11 cellular contexts compared by ENCODE assay signal in the genomic region with DNA sequence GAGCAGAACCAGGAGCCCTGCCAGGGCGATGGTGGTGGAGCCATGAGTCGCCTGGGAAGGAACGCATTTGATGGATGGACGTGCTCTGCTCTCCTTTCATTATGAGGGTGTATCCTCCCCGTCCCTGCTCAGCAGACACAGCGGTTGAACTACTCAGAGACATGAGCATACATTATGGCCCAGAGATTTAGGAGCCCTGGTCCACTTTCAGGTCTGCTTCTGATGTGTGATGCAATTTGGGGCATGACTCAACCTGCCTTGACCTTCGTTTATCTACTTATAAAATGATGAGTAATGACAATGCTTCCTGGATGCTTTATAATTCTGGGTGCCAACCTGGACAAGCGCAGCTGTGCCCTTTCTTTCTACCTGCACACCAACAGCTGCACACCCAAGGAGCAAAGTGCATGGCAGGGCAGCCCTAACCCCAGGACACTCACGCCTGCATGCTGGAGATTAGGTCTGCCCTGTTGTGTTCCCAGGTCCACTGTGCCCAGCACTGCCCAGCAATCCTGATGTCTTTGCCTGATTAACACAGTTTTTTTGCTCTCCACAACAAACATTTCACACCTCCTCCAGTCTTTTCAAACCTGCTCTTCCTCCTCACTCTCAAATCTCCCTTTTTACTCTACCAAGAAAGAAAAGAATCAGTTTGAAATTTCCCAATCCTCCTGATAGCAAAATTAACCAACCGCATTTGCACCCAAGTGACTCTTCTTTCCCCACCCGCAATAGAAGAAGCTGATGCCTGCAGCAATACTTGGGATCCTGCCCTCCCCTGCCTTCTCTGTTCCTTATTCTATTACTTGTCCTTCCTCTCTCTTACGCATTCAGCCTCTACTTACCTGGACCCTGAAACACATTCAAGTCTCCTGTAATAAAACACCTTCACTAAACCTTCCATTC.
DNase-seq lines count a peak whose midpoint lies in the region; ATAC-seq and TF ChIP-seq lines count a peak whose summit lies in the region.
"Had no signal": no experiment of that assay in that cellular context is flagged by ENCODE, and none has a peak within 500 bp of the region (broad histone marks: within the 10 kb centered on the region; RNA-seq: fewer than 3 reads in every experiment).

No MANE protein-coding gene starts in this region.

- no peak overlapping the region for H2BK120ac ChIP-seq in IMR-90 (ENCODE audit: low read depth, low read length)

- H3K9me3 Mint-ChIP-seq in activated T-helper 2 cell treated with anti-CD3 and anti-CD28 coated beads, Interferon-gamma antibody, Interleukin-2, Interleukin-4, amounts not matched to agents 10 μg/mL and 5 μg/mL and 100 μg/mL, durations not matched to agents 14 hours and 24 hours and 36 hours: peaks cover 19% of the 10 kb centered on the region

- CTCF ChIA-PET in IMR-90 (lab: Yijun Ruan, JAX): no interaction called here

- no peak overlapping the region for H3K4ac ChIP-seq in IMR-90 (ENCODE audit: low read depth, low read length)

- dilution Hi-C loops in IMR-90 (cut with HindIII; ENCODE audit: low sequenced_read_pairs, unreplicated experiment): no loop called here

- H3K9me1 ChIP-seq in IMR-90 (ENCODE audit: insufficient read depth, low read length): peaks cover 6% of the 10 kb centered on the region; the same call in 1 of the 2 replicates

- H2BK20ac ChIP-seq in IMR-90 (ENCODE audit: low read depth, low read length): no peak overlapping the region

- TF ChIP-seq RAD21 in IMR-90 (IDR thresholded peaks at IDR 0.05; ENCODE audit: low read length): no peak

- H3K4me1 ChIP-seq in IMR-90 (ENCODE audit: control insufficient read depth, insufficient read depth, low read length) (no peaks in the 10 kb centered on the region), left lung (no peaks in the 10 kb centered on the region), stomach (no peaks in the 10 kb centered on the region)
- H3K4me1 ChIP-seq: colonic mucosa had no signal

- no peak for TF ChIP-seq POLR2A in IMR-90 (IDR thresholded peaks at IDR 0.05; ENCODE audit: low read depth, low read length)
- no peak for TF ChIP-seq POLR2A in stomach (IDR thresholded peaks at IDR 0.05)

- H3K79me1 ChIP-seq in IMR-90 (ENCODE audit: low read depth in 1 of 2, low read length in 2 of 2): no peaks in the 10 kb centered on the region

- H2BK15ac ChIP-seq in IMR-90 (ENCODE audit: low read depth, low read length): no peak overlapping the region

- H3K36me3 ChIP-seq in IMR-90 (ENCODE audit: control insufficient read depth, insufficient read depth, low read length) (no peaks in the 10 kb centered on the region), left lung (no peaks in the 10 kb centered on the region), stomach (peaks cover 0 to 6% (median 4%) of the 10 kb centered on the region in 4 donors)
- H3K36me3 ChIP-seq: colonic mucosa had no signal

- no peak for TF ChIP-seq EP300 in stomach (IDR thresholded peaks at IDR 0.05)

- peak overlapping the region; percentile 22; the same call in 1 of the 2 replicates for H2AK5ac ChIP-seq in IMR-90 (ENCODE audit: low read depth, low read length)

- H3K27me3 Mint-ChIP-seq in activated T-helper 2 cell treated with anti-CD3 and anti-CD28 coated beads, Interferon-gamma antibody, Interleukin-2, Interleukin-4, amounts not matched to agents 10 μg/mL and 5 μg/mL and 100 μg/mL, durations not matched to agents 14 hours and 24 hours and 36 hours (ENCODE audit: low read depth): no peaks in the 10 kb centered on the region

- DNase-seq in Daoy (ENCODE audit: low read depth) (peak; percentile 69), IMR-90 (peak; percentile 65), left lung (no peak), DMS 273 (lab: John Stamatoyannopoulos, UW; ENCODE audit: unreplicated experiment) (no peak), stomach (no peak)
- no peak for DNase-seq in activated T-helper 2 cell treated with anti-CD3 and anti-CD28 coated beads, Interferon-gamma antibody, Interleukin-2, Interleukin-4, amounts not matched to agents 10 μg/mL and 5 μg/mL and 100 μg/mL, durations not matched to agents 14 hours and 24 hours and 36 hours (ENCODE audit: low spot score)
- DNase-seq: activated CD4-positive, CD25-positive, alpha-beta regulatory T cell treated with anti-CD3 and anti-CD28 coated beads, Interleukin-2, amount 50 U/mL, for 72 hours; colonic mucosa; spleen had no signal

- H3K4me3 Mint-ChIP-seq in activated T-helper 2 cell treated with anti-CD3 and anti-CD28 coated beads, Interferon-gamma antibody, Interleukin-2, Interleukin-4, amounts not matched to agents 10 μg/mL and 5 μg/mL and 100 μg/mL, durations not matched to agents 14 hours and 24 hours and 36 hours (ENCODE audit: low read depth): no peak overlapping the region

- peak overlapping the region; percentile 49 for H2AFZ ChIP-seq in IMR-90 (replicated peaks; ENCODE audit: low read length, poor library complexity)

- POLR2A ChIA-PET in IMR-90 (lab: Charles Lee; ENCODE audit: unreplicated experiment): interaction anchor here (0.5 kb wide), 1 partner anchor 8 kb away, joined by 3 read pairs; no protein-coding TSS in a partner anchor

- H2AK9ac ChIP-seq in IMR-90 (replicated peaks; ENCODE audit: low read depth, low read length, poor library complexity): no peak overlapping the region

- H3K4me2 ChIP-seq in IMR-90 (ENCODE audit: low read depth, low read length): no peak overlapping the region

- peaks cover 15% of the 10 kb centered on the region for H3K4me1 Mint-ChIP-seq in activated T-helper 2 cell treated with anti-CD3 and anti-CD28 coated beads, Interferon-gamma antibody, Interleukin-2, Interleukin-4, amounts not matched to agents 10 μg/mL and 5 μg/mL and 100 μg/mL, durations not matched to agents 14 hours and 24 hours and 36 hours (ENCODE audit: low read depth)

- H4K20me1 ChIP-seq in IMR-90 (ENCODE audit: insufficient read depth, low read length): no peaks in the 10 kb centered on the region

- H3K18ac ChIP-seq in IMR-90 (ENCODE audit: low read depth, low read length): no peak overlapping the region

- ATAC-seq in IMR-90 (ENCODE audit: low read depth): peak; percentile 65
- peak; percentile 27 for ATAC-seq in left lung
- ATAC-seq in HG03045 (IDR thresholded peaks at IDR 0.05; ENCODE audit: unreplicated experiment): no peak
- no peak for ATAC-seq in HG02678 (IDR thresholded peaks at IDR 0.05; ENCODE audit: unreplicated experiment)

- H3K23ac ChIP-seq in IMR-90 (ENCODE audit: low read depth, low read length): no peak overlapping the region

- no peak overlapping the region for H3K9ac ChIP-seq in IMR-90 (ENCODE audit: low read depth, low read length)

- 0 out of 4 replicates have a peak overlapping the region, but pooled peaks of 1 of the 2 experiments have one; percentile 15 for H4K8ac ChIP-seq in IMR-90 (ENCODE audit: low read depth in 2 of 2, low read length in 2 of 2)

- H3K4me3 ChIP-seq in IMR-90 (ENCODE audit: insufficient read depth, low read depth, low read length) (no peak overlapping the region), left lung (no peak overlapping the region), stomach (no peak overlapping the region)
- H3K4me3 ChIP-seq: colonic mucosa, spleen had no signal

- no peak overlapping the region for H3K56ac ChIP-seq in IMR-90 (ENCODE audit: extremely low read depth, insufficient read depth, low read length)

- H3K9me3 ChIP-seq in IMR-90 (ENCODE audit: control insufficient read depth, insufficient read depth, low read length): peaks cover 7% of the 10 kb centered on the region; the same call in 1 of the 2 replicates
- peaks cover 0 to 20% of the 10 kb centered on the region in 2 donors for H3K9me3 ChIP-seq in left lung
- H3K9me3 ChIP-seq in stomach: peaks cover 0 to 21% (median 12%) of the 10 kb centered on the region in 4 donors
- H3K9me3 ChIP-seq: colonic mucosa had no signal

- H3K27me3 ChIP-seq in IMR-90 (ENCODE audit: control insufficient read depth, insufficient read depth, low read length): no peaks in the 10 kb centered on the region
- H3K27me3 ChIP-seq in left lung: no peaks in the 10 kb centered on the region
- no peaks in the 10 kb centered on the region for H3K27me3 ChIP-seq in stomach
- H3K27me3 ChIP-seq: colonic mucosa, spleen had no signal

- H3K27ac ChIP-seq in IMR-90 (ENCODE audit: insufficient read depth, low read length) (no peak overlapping the region), left lung (no peak overlapping the region), stomach (no peak overlapping the region)
- H3K27ac ChIP-seq: colonic mucosa, spleen had no signal

- H3K36me3 Mint-ChIP-seq in activated T-helper 2 cell treated with anti-CD3 and anti-CD28 coated beads, Interferon-gamma antibody, Interleukin-2, Interleukin-4, amounts not matched to agents 10 μg/mL and 5 μg/mL and 100 μg/mL, durations not matched to agents 14 hours and 24 hours and 36 hours (ENCODE audit: low read depth): peaks cover 92% of the 10 kb centered on the region

- in situ Hi-C loops in IMR-90 (cut with MboI; ENCODE audit: low sequenced_read_pairs): no loop called here

- no peak overlapping the region for H4K5ac ChIP-seq in IMR-90 (ENCODE audit: low read depth, low read length)

- no peak for TF ChIP-seq CTCF in IMR-90 (conservative IDR thresholded peaks at IDR 0.05; ENCODE audit: low read depth, low read length)
- no peak for TF ChIP-seq CTCF in left lung (IDR thresholded peaks at IDR 0.05)
- no peak for TF ChIP-seq CTCF in stomach (IDR thresholded peaks at IDR 0.05)

- 74% methylated on average over 3 of the region's 12 CpGs; no CpG with 5 or more reads in 1 of the 2 experiments for WGBS in IMR-90 (ENCODE audit: extremely low coverage in 2 of 2, insufficient read length in 1 of 2), 2 experiments
- WGBS in stomach, 5 donors: 74 to 89% (median 87%) methylated on average over 8 to 12 of the region's 12 CpGs

- H4K91ac ChIP-seq in IMR-90 (ENCODE audit: insufficient read depth, low read depth, low read length): no peak overlapping the region

- H3K14ac ChIP-seq in IMR-90 (replicated peaks; ENCODE audit: low read depth, low read length): no peak overlapping the region

- H3K27ac Mint-ChIP-seq in activated T-helper 2 cell treated with anti-CD3 and anti-CD28 coated beads, Interferon-gamma antibody, Interleukin-2, Interleukin-4, amounts not matched to agents 10 μg/mL and 5 μg/mL and 100 μg/mL, durations not matched to agents 14 hours and 24 hours and 36 hours: peak overlapping the region; percentile 8

- BruUV-seq in IMR-90 (replicated peaks; lab: Mats Ljungman, UMichigan): no TSS peak

- intact Hi-C loops in IMR-90 (cut with micrococcal nuclease) (no loop called here), left lung (cut with DNase I) (no loop called here), stomach (cut with DNase I; ENCODE audit: low total_unique reads) (no loop called here)
- intact Hi-C loops in activated T-helper 2 cell treated with anti-CD3 and anti-CD28 coated beads, Interferon-gamma antibody, Interleukin-2, Interleukin-4, amounts not matched to agents 10 μg/mL and 5 μg/mL and 100 μg/mL, durations not matched to agents 14 hours and 24 hours and 36 hours (cut with micrococcal nuclease): no loop called here

- no peak overlapping the region for H2BK5ac ChIP-seq in IMR-90 (ENCODE audit: low read depth, low read length, poor library complexity, severe bottlenecking)

Comparison
In these comparisons a context has a peak if more than half of its experiments do, and no peak if none do; other contexts are left out.
1. DNase-seq: peak in Daoy (single experiment) and IMR-90 (single experiment); none in activated T-helper 2 cell treated with anti-CD3 and anti-CD28 coated beads, Interferon-gamma antibody, Interleukin-2, Interleukin-4, amounts not matched to agents 10 μg/mL and 5 μg/mL and 100 μg/mL, durations not matched to agents 14 hours and 24 hours and 36 hours (single experiment), left lung (0 of 2), DMS 273 (single experiment) and stomach (single experiment).
2. ATAC-seq: peak in IMR-90 (single experiment) and left lung (single experiment); none in HG03045 (single experiment) and HG02678 (single experiment).